1 cellular context compared by ENCODE assay signal in genomic region chr17:44308865-44309264, GRCh38.
TF ChIP-seq lines count a peak whose summit lies in the region.

No MANE protein-coding gene starts in this region.

TF ChIP-seq in IMR-90, 13 proteins besides CTCF, POLR2A, EP300 and RAD21:
- TF ChIP-seq MAZ (IDR thresholded peaks at IDR 0.05; ENCODE audit: borderline replicate concordance, low read depth, low read length) (no peak), ELK1 (IDR thresholded peaks at IDR 0.05; ENCODE audit: borderline replicate concordance, low read depth, low read length) (no peak), RCOR1 (IDR thresholded peaks at IDR 0.05; ENCODE audit: insufficient replicate concordance, low read length) (no peak), CEBPB (IDR thresholded peaks at IDR 0.05; ENCODE audit: low read depth, low read length) (no peak), FOS (IDR thresholded peaks at IDR 0.05; ENCODE audit: low read depth, low read length) (no peak), MXI1 (IDR thresholded peaks at IDR 0.05; ENCODE audit: borderline replicate concordance, low read depth, low read length) (no peak), CHD1 (IDR thresholded peaks at IDR 0.05; ENCODE audit: low read depth, low read length) (no peak), USF2 (IDR thresholded peaks at IDR 0.05; ENCODE audit: low read depth, low read length) (no peak), RFX5 (IDR thresholded peaks at IDR 0.05; ENCODE audit: low read depth, low read length) (no peak), MAFK (IDR thresholded peaks at IDR 0.05; ENCODE audit: low read depth, low read length) (no peak), NFE2L2 (IDR thresholded peaks at IDR 0.05; ENCODE audit: low read depth, low read length) (no peak), BHLHE40 (IDR thresholded peaks at IDR 0.05; ENCODE audit: low read depth, low read length) (no peak), SMC3 (IDR thresholded peaks at IDR 0.05; ENCODE audit: low read depth, low read length) (no peak)
